13 cellular contexts compared by ENCODE assay signal in the genomic region with DNA sequence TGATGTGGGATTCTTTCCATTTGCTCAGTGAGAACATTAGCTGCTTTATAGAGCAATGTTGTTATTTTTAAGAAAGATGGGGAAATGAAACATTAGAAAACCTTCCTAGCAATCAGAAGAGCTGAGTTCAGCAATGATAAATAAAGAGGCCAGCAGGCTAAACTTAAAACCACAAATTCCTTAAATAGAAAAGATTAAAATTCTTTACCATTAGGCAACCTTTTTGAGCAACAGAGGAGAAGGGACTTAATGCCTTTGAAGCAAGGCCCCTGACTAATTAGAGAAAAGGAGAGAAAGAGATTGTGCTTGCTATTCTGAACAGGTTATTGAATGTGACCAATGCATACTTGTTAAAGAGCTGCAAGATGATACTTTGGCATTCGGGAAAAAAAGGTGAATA.
"Had no signal": no experiment of that assay in that cellular context is flagged by ENCODE, and none has a peak within 500 bp of the region (broad histone marks: within the 10 kb centered on the region; RNA-seq: fewer than 3 reads in every experiment).

No MANE protein-coding gene starts in this region.

- H3K4me1 ChIP-seq: body of pancreas, colonic mucosa had no signal

- H3K4me3 Mint-ChIP-seq: activated CD4-positive, alpha-beta memory T cell treated with anti-CD3 and anti-CD28 coated beads for 36 hours; activated CD8-positive, alpha-beta memory T cell treated with anti-CD3 and anti-CD28 coated beads, Interleukin-2, amount 10 ng/mL, durations not matched to agents 7 days and 5 days; activated naive CD4-positive, alpha-beta T cell treated with anti-CD3 and anti-CD28 coated beads, Interleukin-2, amount 10 ng/mL, durations not matched to agents 7 days and 5 days; activated T-cell treated with anti-CD3 and anti-CD28 coated beads, Interleukin-2, amount 50 U/mL, for 24 hours; nephron had no signal

- DNase-seq: activated CD4-positive, alpha-beta memory T cell treated with anti-CD3 and anti-CD28 coated beads for 36 hours; activated CD4-positive, alpha-beta T cell treated with anti-CD3 and anti-CD28 coated beads for 1 hour; activated CD8-positive, alpha-beta memory T cell treated with anti-CD3 and anti-CD28 coated beads, Interleukin-2, amount 10 ng/mL, durations not matched to agents 7 days and 5 days; activated naive CD4-positive, alpha-beta T cell treated with anti-CD3 and anti-CD28 coated beads, Interleukin-2, amount 10 ng/mL, durations not matched to agents 7 days and 5 days; activated T-cell treated with anti-CD3 and anti-CD28 coated beads, Interleukin-2, amount 50 U/mL, for 24 hours; body of pancreas; caudate nucleus; colonic mucosa; hypothalamus; mesendoderm; stimulated activated CD4-positive, alpha-beta T cell treated with anti-CD3 and anti-CD28 coated beads, Interleukin-2, amount 100 ng/mL, for 24 hours had no signal

- H3K9me3 ChIP-seq: colonic mucosa had no signal

- H3K27me3 Mint-ChIP-seq: activated CD4-positive, alpha-beta memory T cell treated with anti-CD3 and anti-CD28 coated beads for 36 hours; activated CD8-positive, alpha-beta memory T cell treated with anti-CD3 and anti-CD28 coated beads, Interleukin-2, amount 10 ng/mL, durations not matched to agents 7 days and 5 days; activated naive CD4-positive, alpha-beta T cell treated with anti-CD3 and anti-CD28 coated beads, Interleukin-2, amount 10 ng/mL, durations not matched to agents 7 days and 5 days; activated T-cell treated with anti-CD3 and anti-CD28 coated beads, Interleukin-2, amount 50 U/mL, for 24 hours had no signal

- H3K36me3 Mint-ChIP-seq: activated CD4-positive, alpha-beta memory T cell treated with anti-CD3 and anti-CD28 coated beads for 36 hours; activated CD8-positive, alpha-beta memory T cell treated with anti-CD3 and anti-CD28 coated beads, Interleukin-2, amount 10 ng/mL, durations not matched to agents 7 days and 5 days; activated naive CD4-positive, alpha-beta T cell treated with anti-CD3 and anti-CD28 coated beads, Interleukin-2, amount 10 ng/mL, durations not matched to agents 7 days and 5 days had no signal

- H3K4me1 Mint-ChIP-seq: activated CD8-positive, alpha-beta memory T cell treated with anti-CD3 and anti-CD28 coated beads, Interleukin-2, amount 10 ng/mL, durations not matched to agents 7 days and 5 days; activated naive CD4-positive, alpha-beta T cell treated with anti-CD3 and anti-CD28 coated beads, Interleukin-2, amount 10 ng/mL, durations not matched to agents 7 days and 5 days; nephron had no signal

- H3K27me3 ChIP-seq: body of pancreas, colonic mucosa had no signal

- H3K36me3 ChIP-seq: colonic mucosa had no signal

- H3K27ac ChIP-seq: body of pancreas, colonic mucosa, VCaP had no signal

- H3K27ac Mint-ChIP-seq: activated CD4-positive, alpha-beta memory T cell treated with anti-CD3 and anti-CD28 coated beads for 36 hours; activated CD8-positive, alpha-beta memory T cell treated with anti-CD3 and anti-CD28 coated beads, Interleukin-2, amount 10 ng/mL, durations not matched to agents 7 days and 5 days; activated naive CD4-positive, alpha-beta T cell treated with anti-CD3 and anti-CD28 coated beads, Interleukin-2, amount 10 ng/mL, durations not matched to agents 7 days and 5 days; activated T-cell treated with anti-CD3 and anti-CD28 coated beads, Interleukin-2, amount 50 U/mL, for 24 hours; nephron had no signal

- H3K4me3 ChIP-seq: body of pancreas, colonic mucosa had no signal
